Comparison of ENCODE assay signal across 1 cellular context in genomic region chr2:66569974-66570373, GRCh38.
TF ChIP-seq lines count a peak whose summit lies in the region.

No MANE protein-coding gene starts in this region.

TF ChIP-seq in neural cell, 6 proteins besides CTCF, POLR2A, EP300 and RAD21 (continued from another document):
- TF ChIP-seq REST (IDR thresholded peaks at IDR 0.05; ENCODE audit: borderline replicate concordance): no peak
- TF ChIP-seq POLR2AphosphoS5 (IDR thresholded peaks at IDR 0.05): no peak
- TF ChIP-seq TAF1 (IDR thresholded peaks at IDR 0.05; ENCODE audit: low read depth): no peak
- TF ChIP-seq EZH2 (IDR thresholded peaks at IDR 0.05; ENCODE audit: borderline replicate concordance, insufficient read depth, low read length, poor library complexity, severe bottlenecking): no peak
